ENCODE assay signal across 16 cellular contexts in genomic region chr1:7425771-7426170, GRCh38.
DNase-seq lines count a peak whose midpoint lies in the region; ATAC-seq and TF ChIP-seq lines count a peak whose summit lies in the region.
"Had no signal": no experiment of that assay in that cellular context is flagged by ENCODE, and none has a peak within 500 bp of the region (broad histone marks: within the 10 kb centered on the region; RNA-seq: fewer than 3 reads in every experiment).

No MANE protein-coding gene starts in this region.

- no peaks in the 10 kb centered on the region for H3K36me3 Mint-ChIP-seq in chondrocyte (ENCODE audit: low read depth)

- TF ChIP-seq CTCF in left ventricle myocardium inferior (IDR thresholded peaks at IDR 0.05; ENCODE audit: borderline replicate concordance), result no peak
- TF ChIP-seq CTCF in chondrocyte (IDR thresholded peaks at IDR 0.05), result no peak
- TF ChIP-seq CTCF in lower lobe of right lung (IDR thresholded peaks at IDR 0.05), result no peak
- TF ChIP-seq CTCF in spleen (IDR thresholded peaks at IDR 0.05 in 8 of 11, conservative IDR thresholded peaks at IDR 0.05 in 3 of 11), result no peak

- H3K27me3 ChIP-seq in left ventricle myocardium inferior (ENCODE audit: low read depth), result no peaks in the 10 kb centered on the region
- no peaks in the 10 kb centered on the region for H3K27me3 ChIP-seq in lower lobe of right lung (ENCODE audit: low read depth)
- H3K27me3 ChIP-seq in spleen (replicated peaks in 1 of 7), result peaks cover 0 to under 1% (median 0%) of the 10 kb centered on the region in 7 donors
- H3K27me3 ChIP-seq: BLaER1 treated with 17β-estradiol and CSF1 and Interleukin-3, amounts not matched to agents 10 nM and 100 nM had no signal

- H3K4me3 ChIP-seq in left ventricle myocardium inferior (no peak overlapping the region), lower lobe of right lung (no peak overlapping the region), spleen (no peak overlapping the region)
- H3K4me3 ChIP-seq: BLaER1 treated with 17β-estradiol and CSF1 and Interleukin-3, amounts not matched to agents 10 nM and 100 nM; GM12878; GM23338 had no signal

- H3K4me3 Mint-ChIP-seq in chondrocyte (ENCODE audit: unreplicated experiment), result no peak overlapping the region
- H3K4me3 Mint-ChIP-seq: CD4-positive, alpha-beta T cell; GM23338; H9 had no signal

- H3K27me3 Mint-ChIP-seq in chondrocyte (ENCODE audit: low read depth), result no peaks in the 10 kb centered on the region

- peaks cover 51% of the 10 kb centered on the region for H3K4me1 Mint-ChIP-seq in chondrocyte (ENCODE audit: low read depth)

- no peak for TF ChIP-seq POLR2A in spleen (IDR thresholded peaks at IDR 0.05)

- H3K4me1 ChIP-seq in left ventricle myocardium inferior, result no peaks in the 10 kb centered on the region
- H3K4me1 ChIP-seq in lower lobe of right lung, result no peaks in the 10 kb centered on the region
- peaks cover 0 to 21% (median 11%) of the 10 kb centered on the region in 6 donors for H3K4me1 ChIP-seq in spleen

- H3K27ac Mint-ChIP-seq in chondrocyte (ENCODE audit: unreplicated experiment), result no peak overlapping the region
- H3K27ac Mint-ChIP-seq: CD4-positive, alpha-beta T cell; GM23338 had no signal

- DNase-seq in left ventricle myocardium superior (peak; percentile 8), left ventricle myocardium inferior (no peak), chondrocyte (ENCODE audit: low spot score) (peak; percentile 79), lower lobe of right lung (peak; percentile 24), spleen (peak; percentile 49), OCI-M2 (lab: John Stamatoyannopoulos, UW; ENCODE audit: unreplicated experiment) (no peak), NCI-H146 treated with DMSO at 0.1 percent for 48 hours (lab: John Stamatoyannopoulos, UW; ENCODE audit: unreplicated experiment) (no peak)
- DNase-seq: 8988T; AML-193; CD4-positive, alpha-beta T cell; DMS79; H9 had no signal

- H3K9me3 ChIP-seq in left ventricle myocardium inferior (replicated peaks) (no peaks in the 10 kb centered on the region), lower lobe of right lung (no peaks in the 10 kb centered on the region), spleen (no peaks in the 10 kb centered on the region)

- intact Hi-C loops in left ventricle myocardium superior (cut with micrococcal nuclease), result no loop called here
- intact Hi-C loops in left ventricle myocardium inferior (cut with micrococcal nuclease), result no loop called here
- intact Hi-C loops in lower lobe of right lung (cut with DNase I), result no loop called here
- intact Hi-C loops in spleen (cut with DNase I; ENCODE audit: low total_unique reads), result no loop called here

- H3K27ac ChIP-seq in left ventricle myocardium inferior (replicated peaks) (no peak overlapping the region), lower lobe of right lung (no peak overlapping the region), spleen (no peak overlapping the region)
- H3K27ac ChIP-seq: BLaER1 treated with 17β-estradiol and CSF1 and Interleukin-3, amounts not matched to agents 10 nM and 100 nM had no signal

- WGBS in spleen, 5 donors, result 73 to 100% (median 87%) methylated on average over 3 of the region's 3 CpGs

- H3K9me3 Mint-ChIP-seq in chondrocyte (ENCODE audit: low read depth), result no peaks in the 10 kb centered on the region
- H3K9me3 Mint-ChIP-seq: CD4-positive, alpha-beta T cell; GM23338 had no signal

- ATAC-seq in left ventricle myocardium superior (no peak), lower lobe of right lung (no peak), HG03175 (IDR thresholded peaks at IDR 0.05; ENCODE audit: unreplicated experiment) (no peak)
- ATAC-seq: GM12878, GM23338 had no signal

- H3K36me3 ChIP-seq in left ventricle myocardium inferior (no peaks in the 10 kb centered on the region), lower lobe of right lung (no peaks in the 10 kb centered on the region), spleen (no peaks in the 10 kb centered on the region)
- H3K36me3 ChIP-seq: BLaER1 treated with 17β-estradiol and CSF1 and Interleukin-3, amounts not matched to agents 10 nM and 100 nM had no signal

Comparison
In these comparisons a context has a peak if more than half of its experiments do, and no peak if none do; other contexts are left out.
1. DNase-seq: peak in left ventricle myocardium superior (single experiment), chondrocyte (single experiment), lower lobe of right lung (single experiment) and spleen (single experiment); none in left ventricle myocardium inferior (single experiment), OCI-M2 (single experiment) and NCI-H146 treated with DMSO at 0.1 percent for 48 hours (single experiment).